Comparison of ENCODE assay signal across 9 cellular contexts in the genomic region with DNA sequence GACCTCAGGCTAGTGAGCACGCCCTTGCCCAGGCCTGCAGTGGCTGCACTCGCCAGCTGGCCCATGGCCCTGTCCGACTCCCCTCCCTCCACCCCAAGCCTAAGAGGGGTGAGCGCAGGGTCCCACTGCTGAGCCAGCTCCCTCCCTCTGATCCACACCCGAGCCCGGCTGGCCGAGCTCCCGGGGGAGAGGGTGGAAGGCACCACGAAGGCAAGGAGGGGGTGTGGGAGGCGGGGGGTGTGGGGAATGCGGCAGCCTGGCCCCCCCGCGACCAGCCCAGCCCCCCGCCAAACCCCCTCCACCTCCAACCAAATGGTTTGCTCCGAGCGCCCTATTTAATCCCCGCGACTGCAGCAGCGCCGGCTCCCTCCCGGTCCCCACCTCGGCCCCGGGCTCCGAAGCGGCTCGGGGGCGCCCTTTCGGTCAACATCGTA. TPM values are rescaled to one million over a fixed set of nuclear protein-coding genes. Genes with fewer than 3 reads are reported as not detected.
DNase-seq lines count a peak whose midpoint lies in the region; ATAC-seq, FAIRE-seq and TF ChIP-seq lines count a peak whose summit lies in the region.
"Had no signal": no experiment of that assay in that cellular context is flagged by ENCODE, and none has a peak within 500 bp of the region (broad histone marks: within the 10 kb centered on the region; RNA-seq: fewer than 3 reads in every experiment).

A gene with protein sequence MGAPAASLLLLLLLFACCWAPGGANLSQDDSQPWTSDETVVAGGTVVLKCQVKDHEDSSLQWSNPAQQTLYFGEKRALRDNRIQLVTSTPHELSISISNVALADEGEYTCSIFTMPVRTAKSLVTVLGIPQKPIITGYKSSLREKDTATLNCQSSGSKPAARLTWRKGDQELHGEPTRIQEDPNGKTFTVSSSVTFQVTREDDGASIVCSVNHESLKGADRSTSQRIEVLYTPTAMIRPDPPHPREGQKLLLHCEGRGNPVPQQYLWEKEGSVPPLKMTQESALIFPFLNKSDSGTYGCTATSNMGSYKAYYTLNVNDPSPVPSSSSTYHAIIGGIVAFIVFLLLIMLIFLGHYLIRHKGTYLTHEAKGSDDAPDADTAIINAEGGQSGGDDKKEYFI (plus strand): TSS at position 362 of the 434 bp plus-strand sequence. CDS start 151 bp downstream, outside the sequence.

- H3K4me3 Mint-ChIP-seq in WTC11, result peak within 1 kb of the TSS; percentile 89
- no peak within 1 kb of the TSS for H3K4me3 Mint-ChIP-seq in activated naive CD4-positive, alpha-beta T cell treated with anti-CD3 and anti-CD28 coated beads for 36 hours

- POLR2A ChIA-PET in WTC11 (lab: Charles Lee), result interaction anchor here (0.5 to 1.6 kb wide), 4 partner anchors 17 to 1897 kb away, joined by 3 to 9 read pairs (median 4); a partner anchor contains a TSS

- no peak for TF ChIP-seq POLR2A in H54 (IDR thresholded peaks at IDR 0.05; ENCODE audit: low read depth, low read length)

- H3K27me3 ChIP-seq in GM06990 (replicated peaks; ENCODE audit: control insufficient read depth, insufficient read depth, low read length) (peaks cover 2% of the 10 kb centered on the region), right atrium auricular region (peaks cover 6 to 23% of the 10 kb centered on the region in 2 donors), rectal smooth muscle tissue (ENCODE audit: control insufficient read depth, insufficient read depth, low read length) (peaks cover 10% of the 10 kb centered on the region), HAP-1 (ENCODE audit: low read depth) (peaks cover 8% of the 10 kb centered on the region; the same call in 1 of the 2 replicates)

- FAIRE-seq in H54 (lab: Jason Lieb, UNC), result no peak

- intact Hi-C loops in activated naive CD4-positive, alpha-beta T cell treated with anti-CD3 and anti-CD28 coated beads for 36 hours (cut with micrococcal nuclease), result no loop called here

- TF ChIP-seq CTCF in GM06990 (IDR thresholded peaks at IDR 0.05; ENCODE audit: insufficient read depth, low read length, poor library complexity, severe bottlenecking), result no peak
- no peak for TF ChIP-seq CTCF in WTC11 (IDR thresholded peaks at IDR 0.05)
- TF ChIP-seq CTCF in right atrium auricular region (IDR thresholded peaks at IDR 0.05), result no peak

- H3K9me3 ChIP-seq in right atrium auricular region (no peaks in the 10 kb centered on the region), HAP-1 (no peaks in the 10 kb centered on the region)

- H3K4me1 Mint-ChIP-seq in WTC11, result peaks cover 17% of the 10 kb centered on the region
- H3K4me1 Mint-ChIP-seq in activated naive CD4-positive, alpha-beta T cell treated with anti-CD3 and anti-CD28 coated beads for 36 hours (ENCODE audit: low read depth), result peaks cover 3% of the 10 kb centered on the region

- H3K4me3 ChIP-seq in GM06990 (replicated peaks; ENCODE audit: low read depth, low read length) (peak within 1 kb of the TSS; percentile 8; the same call in 1 of the 2 replicates), right atrium auricular region (peak within 1 kb of the TSS; percentile 18 to 46), rectal smooth muscle tissue (ENCODE audit: low read length) (peak within 1 kb of the TSS; percentile 54), HAP-1 (no peak within 1 kb of the TSS)

- no peaks in the 10 kb centered on the region for H3K9me3 Mint-ChIP-seq in WTC11
- no peaks in the 10 kb centered on the region for H3K9me3 Mint-ChIP-seq in activated naive CD4-positive, alpha-beta T cell treated with anti-CD3 and anti-CD28 coated beads for 36 hours

- no peak within 1 kb of the TSS for H3K9ac ChIP-seq in rectal smooth muscle tissue (ENCODE audit: low read length)

- peaks cover 0 to 16% of the 10 kb centered on the region in 2 donors for H3K4me1 ChIP-seq in right atrium auricular region
- H3K4me1 ChIP-seq in rectal smooth muscle tissue (ENCODE audit: control insufficient read depth, insufficient read depth, low read length), result no peaks in the 10 kb centered on the region
- H3K4me1 ChIP-seq in HAP-1, result no peaks in the 10 kb centered on the region

- CTCF ChIA-PET in WTC11 (lab: Charles Lee), result interaction anchor here (0.9 to 3.4 kb wide), 3 partner anchors 17 to 40 kb away, joined by 4 to 14 read pairs (median 6); no protein-coding TSS in a partner anchor
- CTCF ChIA-PET in activated naive CD4-positive, alpha-beta T cell treated with anti-CD3 and anti-CD28 coated beads for 36 hours (lab: Charles Lee), result no interaction called here

- H3K27me3 Mint-ChIP-seq in WTC11 (ENCODE audit: low read depth), result peaks cover 23% of the 10 kb centered on the region
- H3K27me3 Mint-ChIP-seq in activated naive CD4-positive, alpha-beta T cell treated with anti-CD3 and anti-CD28 coated beads for 36 hours (ENCODE audit: low read depth), result peaks cover 60% of the 10 kb centered on the region

- in situ Hi-C loops in HAP-1 (cut with MboI; ENCODE audit: low sequenced_read_pairs), result no loop called here

- H3K27ac Mint-ChIP-seq in WTC11, result no peak within 1 kb of the TSS
- H3K27ac Mint-ChIP-seq in activated naive CD4-positive, alpha-beta T cell treated with anti-CD3 and anti-CD28 coated beads for 36 hours, result no peak within 1 kb of the TSS

- H3K27ac ChIP-seq in right atrium auricular region, result peak within 1 kb of the TSS in 1 of 2 donors; percentile 15
- no peak within 1 kb of the TSS for H3K27ac ChIP-seq in rectal smooth muscle tissue (ENCODE audit: low read depth, low read length)

- H3K36me3 ChIP-seq in GM06990 (ENCODE audit: control insufficient read depth, insufficient read depth, low read length) (no peaks in the 10 kb centered on the region), right atrium auricular region (no peaks in the 10 kb centered on the region), rectal smooth muscle tissue (ENCODE audit: control insufficient read depth, insufficient read depth, low read length) (no peaks in the 10 kb centered on the region), HAP-1 (replicated peaks) (no peaks in the 10 kb centered on the region)

- no peak for DNase-seq in GM06990 (ENCODE audit: extremely low read depth, insufficient read length)
- DNase-seq in WTC11 (ENCODE audit: low spot score), result peak; percentile 59
- no peak for DNase-seq in right atrium auricular region (ENCODE audit: low spot score)
- DNase-seq in HAP-1 (ENCODE audit: low spot score in 2 of 2), result no peak
- no peak for DNase-seq in OCI-M2 (lab: John Stamatoyannopoulos, UW; ENCODE audit: unreplicated experiment)
- DNase-seq in activated naive CD4-positive, alpha-beta T cell treated with anti-CD3 and anti-CD28 coated beads for 36 hours, result no peak
- no peak for DNase-seq in H54 (ENCODE audit: insufficient read length, low spot score)
- DNase-seq: NCI-H187 had no signal

- no peaks in the 10 kb centered on the region for H3K36me3 Mint-ChIP-seq in WTC11
- no peaks in the 10 kb centered on the region for H3K36me3 Mint-ChIP-seq in activated naive CD4-positive, alpha-beta T cell treated with anti-CD3 and anti-CD28 coated beads for 36 hours (ENCODE audit: low read depth)

- peak; percentile 48 for ATAC-seq in WTC11

TF ChIP-seq in WTC11, 78 proteins besides CTCF, POLR2A, EP300 and RAD21 (continues in another document):
- TF ChIP-seq CBFB (CRISPR knock-in tag; IDR thresholded peaks at IDR 0.05; ENCODE audit: low read depth) (no peak), HMGA2 (CRISPR knock-in tag; IDR thresholded peaks at IDR 0.05) (no peak), CREM (CRISPR knock-in tag; IDR thresholded peaks at IDR 0.05) (no peak), IRF2 (CRISPR knock-in tag; IDR thresholded peaks at IDR 0.05; ENCODE audit: borderline replicate concordance, low read depth) (no peak), TCF7 (CRISPR knock-in tag; IDR thresholded peaks at IDR 0.05; ENCODE audit: low read depth) (no peak), GTF2I (CRISPR knock-in tag; conservative IDR thresholded peaks at IDR 0.05) (no peak), NFATC4 (CRISPR knock-in tag; IDR thresholded peaks at IDR 0.05) (no peak), SP1 (CRISPR knock-in tag; conservative IDR thresholded peaks at IDR 0.05) (no peak), ZNF232 (CRISPR knock-in tag; IDR thresholded peaks at IDR 0.05) (no peak), ZNF396 (CRISPR knock-in tag; IDR thresholded peaks at IDR 0.05; ENCODE audit: borderline replicate concordance) (no peak)
- TF ChIP-seq, protein P1, sequence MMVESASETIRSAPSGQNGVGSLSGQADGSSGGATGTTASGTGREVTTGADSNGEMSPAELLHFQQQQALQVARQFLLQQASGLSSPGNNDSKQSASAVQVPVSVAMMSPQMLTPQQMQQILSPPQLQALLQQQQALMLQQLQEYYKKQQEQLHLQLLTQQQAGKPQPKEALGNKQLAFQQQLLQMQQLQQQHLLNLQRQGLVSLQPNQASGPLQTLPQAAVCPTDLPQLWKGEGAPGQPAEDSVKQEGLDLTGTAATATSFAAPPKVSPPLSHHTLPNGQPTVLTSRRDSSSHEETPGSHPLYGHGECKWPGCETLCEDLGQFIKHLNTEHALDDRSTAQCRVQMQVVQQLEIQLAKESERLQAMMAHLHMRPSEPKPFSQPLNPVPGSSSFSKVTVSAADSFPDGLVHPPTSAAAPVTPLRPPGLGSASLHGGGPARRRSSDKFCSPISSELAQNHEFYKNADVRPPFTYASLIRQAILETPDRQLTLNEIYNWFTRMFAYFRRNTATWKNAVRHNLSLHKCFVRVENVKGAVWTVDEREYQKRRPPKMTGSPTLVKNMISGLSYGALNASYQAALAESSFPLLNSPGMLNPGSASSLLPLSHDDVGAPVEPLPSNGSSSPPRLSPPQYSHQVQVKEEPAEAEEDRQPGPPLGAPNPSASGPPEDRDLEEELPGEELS (CRISPR knock-in tag; IDR thresholded peaks at IDR 0.05), result no peak
- TF ChIP-seq, protein P2, sequence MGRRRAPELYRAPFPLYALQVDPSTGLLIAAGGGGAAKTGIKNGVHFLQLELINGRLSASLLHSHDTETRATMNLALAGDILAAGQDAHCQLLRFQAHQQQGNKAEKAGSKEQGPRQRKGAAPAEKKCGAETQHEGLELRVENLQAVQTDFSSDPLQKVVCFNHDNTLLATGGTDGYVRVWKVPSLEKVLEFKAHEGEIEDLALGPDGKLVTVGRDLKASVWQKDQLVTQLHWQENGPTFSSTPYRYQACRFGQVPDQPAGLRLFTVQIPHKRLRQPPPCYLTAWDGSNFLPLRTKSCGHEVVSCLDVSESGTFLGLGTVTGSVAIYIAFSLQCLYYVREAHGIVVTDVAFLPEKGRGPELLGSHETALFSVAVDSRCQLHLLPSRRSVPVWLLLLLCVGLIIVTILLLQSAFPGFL (CRISPR knock-in tag; IDR thresholded peaks at IDR 0.05; ENCODE audit: borderline replicate concordance), result no peak
- TF ChIP-seq, protein P3, sequence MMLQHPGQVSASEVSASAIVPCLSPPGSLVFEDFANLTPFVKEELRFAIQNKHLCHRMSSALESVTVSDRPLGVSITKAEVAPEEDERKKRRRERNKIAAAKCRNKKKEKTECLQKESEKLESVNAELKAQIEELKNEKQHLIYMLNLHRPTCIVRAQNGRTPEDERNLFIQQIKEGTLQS (CRISPR knock-in tag; conservative IDR thresholded peaks at IDR 0.05), result no peak

RNA-seq across cellular contexts. Expression of the gene that starts here (rescaled TPM):
- total RNA-seq in WTC11 (2021) (5.1 to 5.5 TPM (median 5.3 TPM) in 3 replicates), right atrium auricular region (10 to 100 TPM in 1 of 2 donors, 1 to 10 TPM in 1; 4.0 to 12.5 TPM)
- total RNA-seq in activated naive CD4-positive, alpha-beta T cell treated with anti-CD3 and anti-CD28 coated beads for 36 hours, result not detected
